9 cellular contexts compared by ENCODE assay signal in the genomic region with DNA sequence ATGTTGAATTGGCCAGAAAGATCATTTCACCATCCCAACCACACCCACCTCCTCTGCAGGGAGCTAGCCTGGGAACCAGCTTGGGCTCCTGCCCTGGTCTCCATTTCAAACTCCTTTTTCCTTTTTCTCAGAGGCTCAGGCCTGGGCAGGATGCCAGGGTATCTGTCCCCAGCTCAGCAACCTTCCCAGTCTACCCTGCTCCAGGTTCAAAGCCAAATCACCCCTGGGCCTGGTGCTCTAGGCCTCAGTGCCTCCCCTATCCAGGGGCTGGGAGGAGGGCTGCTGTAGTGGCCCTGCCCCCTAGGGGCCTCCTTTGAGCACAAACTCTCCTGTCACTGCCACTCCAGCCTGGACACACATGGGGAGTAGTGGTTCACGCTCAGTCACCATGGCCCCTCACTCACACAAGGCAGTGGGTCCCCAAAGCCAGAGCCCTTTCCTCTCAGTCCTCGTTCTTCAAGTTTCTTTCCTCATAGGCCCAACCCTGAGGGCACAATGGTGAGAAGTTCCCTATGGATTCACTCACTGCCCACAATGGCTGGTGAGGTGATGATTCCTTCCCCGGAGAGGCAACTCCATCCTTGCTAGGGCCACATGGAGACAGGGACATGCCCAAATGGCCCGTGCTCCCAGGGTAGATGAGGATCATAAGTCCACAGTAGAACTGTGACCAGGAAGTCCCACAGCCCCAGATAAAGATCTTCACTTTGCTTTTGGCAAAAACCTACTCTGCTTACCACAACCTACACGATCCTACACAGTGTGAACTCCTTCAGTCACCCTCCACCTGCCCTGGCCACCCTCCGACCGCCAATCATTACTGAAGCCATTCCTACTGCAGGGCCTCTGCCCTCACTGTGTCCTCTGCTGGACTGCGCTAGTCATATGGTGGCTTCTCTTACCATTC. TPM values are rescaled to one million over a fixed set of nuclear protein-coding genes. Genes with fewer than 3 reads are reported as not detected.
DNase-seq lines count a peak whose midpoint lies in the region; ATAC-seq, FAIRE-seq and TF ChIP-seq lines count a peak whose summit lies in the region.
"Had no signal": no experiment of that assay in that cellular context is flagged by ENCODE, and none has a peak within 500 bp of the region (broad histone marks: within the 10 kb centered on the region; RNA-seq: fewer than 3 reads in every experiment).

No MANE protein-coding gene starts in this region.

- TF ChIP-seq POLR2A in uterus (IDR thresholded peaks at IDR 0.05) (no peak), GM12891 (IDR thresholded peaks at IDR 0.05; ENCODE audit: low read depth, low read length) (no peak)

- H3K4me1 ChIP-seq in uterus: peaks cover 4 to 5% of the 10 kb centered on the region in 2 donors

- DNase-seq in activated naive CD4-positive, alpha-beta T cell treated with anti-CD3 and anti-CD28 coated beads, Interleukin-2, amount 10 ng/mL, durations not matched to agents 7 days and 5 days: no peak
- DNase-seq in iris pigment epithelial cell (ENCODE audit: low read depth) (peak; percentile 30), uterus (no peak), NCI-H1930 (lab: John Stamatoyannopoulos, UW) (no peak), GM12891 (ENCODE audit: insufficient read length, low spot score) (no peak)
- DNase-seq: stimulated activated CD4-positive, alpha-beta T cell treated with anti-CD3 and anti-CD28 coated beads, Interleukin-12 subunit alpha, Interleukin-12 subunit beta, amount 100 ng/mL, for 4 hours had no signal

- H3K4me1 Mint-ChIP-seq in activated naive CD4-positive, alpha-beta T cell treated with anti-CD3 and anti-CD28 coated beads, Interleukin-2, amount 50 U/mL, for 24 hours: peaks cover 48% of the 10 kb centered on the region
- H3K4me1 Mint-ChIP-seq in activated naive CD4-positive, alpha-beta T cell treated with anti-CD3 and anti-CD28 coated beads, Interleukin-2, amount 10 ng/mL, durations not matched to agents 7 days and 5 days: peaks cover 67% of the 10 kb centered on the region
- no peaks in the 10 kb centered on the region for H3K4me1 Mint-ChIP-seq in activated T-helper 17 cell treated with anti-CD3 and anti-CD28 coated beads, Interleukin-2, amount 50 U/mL, for 72 hours

- H3K4me3 ChIP-seq in uterus: no peak overlapping the region

- H3K9me3 ChIP-seq in uterus: no peaks in the 10 kb centered on the region

- H3K27ac ChIP-seq in uterus: peak overlapping the region; percentile 70 to 78

- no peaks in the 10 kb centered on the region for H3K36me3 Mint-ChIP-seq in activated naive CD4-positive, alpha-beta T cell treated with anti-CD3 and anti-CD28 coated beads, Interleukin-2, amount 50 U/mL, for 24 hours
- peaks cover 6% of the 10 kb centered on the region for H3K36me3 Mint-ChIP-seq in activated naive CD4-positive, alpha-beta T cell treated with anti-CD3 and anti-CD28 coated beads, Interleukin-2, amount 10 ng/mL, durations not matched to agents 7 days and 5 days
- peaks cover 8% of the 10 kb centered on the region for H3K36me3 Mint-ChIP-seq in activated T-helper 17 cell treated with anti-CD3 and anti-CD28 coated beads, Interleukin-2, amount 50 U/mL, for 72 hours (ENCODE audit: low read depth)

- intact Hi-C loops in uterus (cut with DNase I; ENCODE audit: low total_unique reads): no loop called here

- no peak for FAIRE-seq in GM12891 (lab: Jason Lieb, UNC)

- H3K27ac Mint-ChIP-seq in activated naive CD4-positive, alpha-beta T cell treated with anti-CD3 and anti-CD28 coated beads, Interleukin-2, amount 50 U/mL, for 24 hours: peak overlapping the region; percentile 26
- no peak overlapping the region for H3K27ac Mint-ChIP-seq in activated naive CD4-positive, alpha-beta T cell treated with anti-CD3 and anti-CD28 coated beads, Interleukin-2, amount 10 ng/mL, durations not matched to agents 7 days and 5 days
- H3K27ac Mint-ChIP-seq in activated T-helper 17 cell treated with anti-CD3 and anti-CD28 coated beads, Interleukin-2, amount 50 U/mL, for 72 hours: peak overlapping the region; percentile 55

- ATAC-seq in activated T-helper 17 cell treated with anti-CD3 and anti-CD28 coated beads, Interleukin-2, amount 50 U/mL, for 72 hours (replicated peaks): no peak
- ATAC-seq in HG03520 (IDR thresholded peaks at IDR 0.05; ENCODE audit: unreplicated experiment): no peak

- TF ChIP-seq CTCF in uterus (IDR thresholded peaks at IDR 0.05): no peak

- no peaks in the 10 kb centered on the region for H3K27me3 ChIP-seq in uterus

- H3K27me3 Mint-ChIP-seq in activated naive CD4-positive, alpha-beta T cell treated with anti-CD3 and anti-CD28 coated beads, Interleukin-2, amount 50 U/mL, for 24 hours: no peaks in the 10 kb centered on the region
- H3K27me3 Mint-ChIP-seq in activated naive CD4-positive, alpha-beta T cell treated with anti-CD3 and anti-CD28 coated beads, Interleukin-2, amount 10 ng/mL, durations not matched to agents 7 days and 5 days: peaks cover 26% of the 10 kb centered on the region
- H3K27me3 Mint-ChIP-seq in activated T-helper 17 cell treated with anti-CD3 and anti-CD28 coated beads, Interleukin-2, amount 50 U/mL, for 72 hours: no peaks in the 10 kb centered on the region

- CTCF ChIA-PET in activated naive CD4-positive, alpha-beta T cell treated with anti-CD3 and anti-CD28 coated beads, Interleukin-2, amount 10 ng/mL, durations not matched to agents 7 days and 5 days (lab: Charles Lee): interaction anchor here (1.2 to 3.5 kb wide), 6 partner anchors 13 to 183 kb away, joined by 3 to 21 read pairs (median 6); partner anchors contain the start of genes CDK9 and TOR2A

- no peaks in the 10 kb centered on the region for H3K36me3 ChIP-seq in uterus

- no peak overlapping the region for H3K4me3 Mint-ChIP-seq in activated naive CD4-positive, alpha-beta T cell treated with anti-CD3 and anti-CD28 coated beads, Interleukin-2, amount 50 U/mL, for 24 hours
- no peak overlapping the region for H3K4me3 Mint-ChIP-seq in activated naive CD4-positive, alpha-beta T cell treated with anti-CD3 and anti-CD28 coated beads, Interleukin-2, amount 10 ng/mL, durations not matched to agents 7 days and 5 days
- H3K4me3 Mint-ChIP-seq in activated T-helper 17 cell treated with anti-CD3 and anti-CD28 coated beads, Interleukin-2, amount 50 U/mL, for 72 hours: peak overlapping the region; percentile 74

- H3K9me3 Mint-ChIP-seq in activated naive CD4-positive, alpha-beta T cell treated with anti-CD3 and anti-CD28 coated beads, Interleukin-2, amount 50 U/mL, for 24 hours: no peaks in the 10 kb centered on the region
- H3K9me3 Mint-ChIP-seq in activated naive CD4-positive, alpha-beta T cell treated with anti-CD3 and anti-CD28 coated beads, Interleukin-2, amount 10 ng/mL, durations not matched to agents 7 days and 5 days: no peaks in the 10 kb centered on the region
- no peaks in the 10 kb centered on the region for H3K9me3 Mint-ChIP-seq in activated T-helper 17 cell treated with anti-CD3 and anti-CD28 coated beads, Interleukin-2, amount 50 U/mL, for 72 hours

TF ChIP-seq in GM12891, 5 proteins besides CTCF, POLR2A, EP300 and RAD21:
- TF ChIP-seq POU2F2 (IDR thresholded peaks at IDR 0.05; ENCODE audit: low read depth, low read length) (no peak), SPI1 (IDR thresholded peaks at IDR 0.05; ENCODE audit: low read depth, low read length) (no peak), PAX5 (IDR thresholded peaks at IDR 0.05; ENCODE audit: insufficient read depth, low read length, severe bottlenecking) (no peak), TAF1 (IDR thresholded peaks at IDR 0.05; ENCODE audit: low read depth, low read length) (no peak)

RNA-seq across cellular contexts. Expression of gene ST6GALNAC4, which starts 1.6 kb away (rescaled TPM):
- total RNA-seq in activated T-helper 17 cell treated with anti-CD3 and anti-CD28 coated beads, Interleukin-2, amount 50 U/mL, for 72 hours: 10 to 100 TPM; 19.6 to 19.8 TPM
- 10 to 100 TPM in 3 of 4 donors, under 1 TPM in 1; 0.59 to 41.7 (median 20.7) TPM for total RNA-seq in uterus
- polyA plus RNA-seq in GM12891 (2012; ENCODE audit: low read depth, missing spikeins): 27.0 TPM

RNA-seq across cellular contexts. Expression of gene PIP5KL1, which starts 12.1 kb away (rescaled TPM):
- total RNA-seq in activated T-helper 17 cell treated with anti-CD3 and anti-CD28 coated beads, Interleukin-2, amount 50 U/mL, for 72 hours: 1 to 10 TPM; 2.6 to 3.7 TPM
- 10 to 100 TPM in 1 of 4 donors, 1 to 10 TPM in 2, not detected in 1; 2.9 to 11.3 (median 3.2) TPM for total RNA-seq in uterus
- 0.42 TPM for polyA plus RNA-seq in GM12891 (2012; ENCODE audit: low read depth, missing spikeins)

RNA-seq across cellular contexts. Expression of gene ST6GALNAC6, which starts 19.1 kb away (rescaled TPM):
- 100 to 1,000 TPM in 1 of 2 donors, 10 to 100 TPM in 1; 61.7 to 124 TPM for total RNA-seq in activated T-helper 17 cell treated with anti-CD3 and anti-CD28 coated beads, Interleukin-2, amount 50 U/mL, for 72 hours
- 100 to 1,000 TPM in 3 of 4 donors, 10 to 100 TPM in 1; 37.7 to 133 (median 111) TPM for total RNA-seq in uterus
- 23.2 TPM for polyA plus RNA-seq in GM12891 (2012; ENCODE audit: low read depth, missing spikeins)

RNA-seq across cellular contexts. Expression of gene DPM2, which starts 19.2 kb away (rescaled TPM):
- total RNA-seq in activated T-helper 17 cell treated with anti-CD3 and anti-CD28 coated beads, Interleukin-2, amount 50 U/mL, for 72 hours: 10 to 100 TPM; 29.4 to 54.5 TPM
- total RNA-seq in uterus: 10 to 100 TPM in 3 of 4 donors, 1 to 10 TPM in 1; 6.7 to 33.1 (median 15.9) TPM
- 28.2 TPM for polyA plus RNA-seq in GM12891 (2012; ENCODE audit: low read depth, missing spikeins)

RNA-seq across cellular contexts. Expression of gene AK1, which starts 41.0 kb away (rescaled TPM):
- 10 to 100 TPM; 23.2 to 79.0 TPM for total RNA-seq in activated T-helper 17 cell treated with anti-CD3 and anti-CD28 coated beads, Interleukin-2, amount 50 U/mL, for 72 hours
- total RNA-seq in uterus: 10 to 100 TPM in 2 of 4 donors, 1 to 10 TPM in 2; 6.1 to 54.3 (median 15.7) TPM
- 7.0 TPM for polyA plus RNA-seq in GM12891 (2012; ENCODE audit: low read depth, missing spikeins)
